1 cellular context compared by ENCODE assay signal in genomic region chr10:58641095-58641531, GRCh38.
TF ChIP-seq lines count a peak whose summit lies in the region.

No MANE protein-coding gene starts in this region.

TF ChIP-seq in A549, 52 proteins besides CTCF, POLR2A, EP300 and RAD21 (continued from another document):
- TF ChIP-seq, protein P1, sequence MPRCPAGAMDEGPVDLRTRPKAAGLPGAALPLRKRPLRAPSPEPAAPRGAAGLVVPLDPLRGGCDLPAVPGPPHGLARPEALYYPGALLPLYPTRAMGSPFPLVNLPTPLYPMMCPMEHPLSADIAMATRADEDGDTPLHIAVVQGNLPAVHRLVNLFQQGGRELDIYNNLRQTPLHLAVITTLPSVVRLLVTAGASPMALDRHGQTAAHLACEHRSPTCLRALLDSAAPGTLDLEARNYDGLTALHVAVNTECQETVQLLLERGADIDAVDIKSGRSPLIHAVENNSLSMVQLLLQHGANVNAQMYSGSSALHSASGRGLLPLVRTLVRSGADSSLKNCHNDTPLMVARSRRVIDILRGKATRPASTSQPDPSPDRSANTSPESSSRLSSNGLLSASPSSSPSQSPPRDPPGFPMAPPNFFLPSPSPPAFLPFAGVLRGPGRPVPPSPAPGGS (IDR thresholded peaks at IDR 0.05) = peak; percentile 64; the same call in 1 of the 3 replicates
- no peak for TF ChIP-seq RARB (CRISPR knock-in tag; IDR thresholded peaks at IDR 0.05)
- TF ChIP-seq BHLHE40 (IDR thresholded peaks at IDR 0.05; ENCODE audit: low read depth, low read length) = no peak
- TF ChIP-seq CHD2 (IDR thresholded peaks at IDR 0.05; ENCODE audit: low read length, partially characterized antibody) = no peak
- TF ChIP-seq ESRRA (IDR thresholded peaks at IDR 0.05; ENCODE audit: borderline replicate concordance, low read length) = no peak
- TF ChIP-seq, protein P2, sequence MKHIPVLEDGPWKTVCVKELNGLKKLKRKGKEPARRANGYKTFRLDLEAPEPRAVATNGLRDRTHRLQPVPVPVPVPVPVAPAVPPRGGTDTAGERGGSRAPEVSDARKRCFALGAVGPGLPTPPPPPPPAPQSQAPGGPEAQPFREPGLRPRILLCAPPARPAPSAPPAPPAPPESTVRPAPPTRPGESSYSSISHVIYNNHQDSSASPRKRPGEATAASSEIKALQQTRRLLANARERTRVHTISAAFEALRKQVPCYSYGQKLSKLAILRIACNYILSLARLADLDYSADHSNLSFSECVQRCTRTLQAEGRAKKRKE (CRISPR knock-in tag; IDR thresholded peaks at IDR 0.05; ENCODE audit: low read depth) = no peak
- TF ChIP-seq HOXA7 (CRISPR knock-in tag; IDR thresholded peaks at IDR 0.05) = no peak
- TF ChIP-seq HOXB13 (CRISPR knock-in tag; IDR thresholded peaks at IDR 0.05; ENCODE audit: low read depth) = peak; percentile 55; the same call in 1 of the 2 replicates
- TF ChIP-seq FOSB (CRISPR knock-in tag; IDR thresholded peaks at IDR 0.05) = no peak
